1 cellular context compared by ENCODE assay signal in the genomic region with DNA sequence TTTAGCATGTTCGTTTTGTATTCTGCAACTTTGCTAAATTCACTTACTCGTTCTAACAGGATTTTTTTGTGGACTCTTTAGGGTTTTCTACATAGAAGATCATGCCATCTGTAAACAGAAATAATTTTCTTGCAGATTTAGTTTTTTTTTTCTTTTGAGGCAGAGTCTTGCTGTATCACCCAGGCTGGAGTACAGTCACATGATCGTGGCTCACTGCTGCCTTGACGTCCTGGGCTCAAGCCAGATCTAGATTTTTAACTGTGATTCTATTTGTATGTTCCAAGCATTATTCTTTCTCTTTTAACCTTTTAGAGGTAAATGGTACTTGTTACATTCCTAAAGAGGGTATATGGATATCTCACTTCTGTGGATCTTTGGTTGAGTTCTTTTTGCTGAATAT.
TF ChIP-seq lines count a peak whose summit lies in the region.

No MANE protein-coding gene starts in this region.

TF ChIP-seq in K562, 482 proteins besides CTCF, POLR2A, EP300 and RAD21:
- TF ChIP-seq TOE1 (IDR thresholded peaks at IDR 0.05; ENCODE audit: borderline replicate concordance) = peak; percentile 31; the same call in 1 of the 2 replicates
- TF ChIP-seq TOE1 (CRISPR knock-in tag; IDR thresholded peaks at IDR 0.05; ENCODE audit: borderline replicate concordance, low read depth) = no peak
- TF ChIP-seq, protein P1, sequence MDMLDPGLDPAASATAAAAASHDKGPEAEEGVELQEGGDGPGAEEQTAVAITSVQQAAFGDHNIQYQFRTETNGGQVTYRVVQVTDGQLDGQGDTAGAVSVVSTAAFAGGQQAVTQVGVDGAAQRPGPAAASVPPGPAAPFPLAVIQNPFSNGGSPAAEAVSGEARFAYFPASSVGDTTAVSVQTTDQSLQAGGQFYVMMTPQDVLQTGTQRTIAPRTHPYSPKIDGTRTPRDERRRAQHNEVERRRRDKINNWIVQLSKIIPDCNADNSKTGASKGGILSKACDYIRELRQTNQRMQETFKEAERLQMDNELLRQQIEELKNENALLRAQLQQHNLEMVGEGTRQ (CRISPR knock-in tag; IDR thresholded peaks at IDR 0.05) = 0 out of 2 replicates have a peak, but pooled peaks have one; percentile 22
- no peak for TF ChIP-seq E2F3 (CRISPR knock-in tag; IDR thresholded peaks at IDR 0.05)
- 0 out of 2 replicates have a peak, but pooled peaks have one; percentile 30 for TF ChIP-seq FOSL1 (tag; conservative IDR thresholded peaks at IDR 0.05)
- TF ChIP-seq ZNF316 (IDR thresholded peaks at IDR 0.05) = 0 out of 2 replicates have a peak, but pooled peaks have one; percentile 5
- TF ChIP-seq, protein P2, sequence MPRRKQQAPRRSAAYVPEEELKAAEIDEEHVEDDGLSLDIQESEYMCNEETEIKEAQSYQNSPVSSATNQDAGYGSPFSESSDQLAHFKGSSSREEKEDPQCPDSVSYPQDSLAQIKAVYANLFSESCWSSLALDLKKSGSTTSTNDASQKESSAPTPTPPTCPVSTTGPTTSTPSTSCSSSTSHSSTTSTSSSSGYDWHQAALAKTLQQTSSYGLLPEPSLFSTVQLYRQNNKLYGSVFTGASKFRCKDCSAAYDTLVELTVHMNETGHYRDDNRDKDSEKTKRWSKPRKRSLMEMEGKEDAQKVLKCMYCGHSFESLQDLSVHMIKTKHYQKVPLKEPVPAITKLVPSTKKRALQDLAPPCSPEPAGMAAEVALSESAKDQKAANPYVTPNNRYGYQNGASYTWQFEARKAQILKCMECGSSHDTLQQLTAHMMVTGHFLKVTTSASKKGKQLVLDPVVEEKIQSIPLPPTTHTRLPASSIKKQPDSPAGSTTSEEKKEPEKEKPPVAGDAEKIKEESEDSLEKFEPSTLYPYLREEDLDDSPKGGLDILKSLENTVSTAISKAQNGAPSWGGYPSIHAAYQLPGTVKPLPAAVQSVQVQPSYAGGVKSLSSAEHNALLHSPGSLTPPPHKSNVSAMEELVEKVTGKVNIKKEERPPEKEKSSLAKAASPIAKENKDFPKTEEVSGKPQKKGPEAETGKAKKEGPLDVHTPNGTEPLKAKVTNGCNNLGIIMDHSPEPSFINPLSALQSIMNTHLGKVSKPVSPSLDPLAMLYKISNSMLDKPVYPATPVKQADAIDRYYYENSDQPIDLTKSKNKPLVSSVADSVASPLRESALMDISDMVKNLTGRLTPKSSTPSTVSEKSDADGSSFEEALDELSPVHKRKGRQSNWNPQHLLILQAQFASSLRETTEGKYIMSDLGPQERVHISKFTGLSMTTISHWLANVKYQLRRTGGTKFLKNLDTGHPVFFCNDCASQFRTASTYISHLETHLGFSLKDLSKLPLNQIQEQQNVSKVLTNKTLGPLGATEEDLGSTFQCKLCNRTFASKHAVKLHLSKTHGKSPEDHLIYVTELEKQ (CRISPR knock-in tag; IDR thresholded peaks at IDR 0.05) = no peak
- peak; percentile 59; the same call in 1 of the 2 replicates for TF ChIP-seq RAD51 (IDR thresholded peaks at IDR 0.05; ENCODE audit: borderline replicate concordance, low read depth)
- 0 out of 2 replicates have a peak, but pooled peaks have one; percentile 63 for TF ChIP-seq FOXJ2 (tag; IDR thresholded peaks at IDR 0.05)
- TF ChIP-seq, protein P3, sequence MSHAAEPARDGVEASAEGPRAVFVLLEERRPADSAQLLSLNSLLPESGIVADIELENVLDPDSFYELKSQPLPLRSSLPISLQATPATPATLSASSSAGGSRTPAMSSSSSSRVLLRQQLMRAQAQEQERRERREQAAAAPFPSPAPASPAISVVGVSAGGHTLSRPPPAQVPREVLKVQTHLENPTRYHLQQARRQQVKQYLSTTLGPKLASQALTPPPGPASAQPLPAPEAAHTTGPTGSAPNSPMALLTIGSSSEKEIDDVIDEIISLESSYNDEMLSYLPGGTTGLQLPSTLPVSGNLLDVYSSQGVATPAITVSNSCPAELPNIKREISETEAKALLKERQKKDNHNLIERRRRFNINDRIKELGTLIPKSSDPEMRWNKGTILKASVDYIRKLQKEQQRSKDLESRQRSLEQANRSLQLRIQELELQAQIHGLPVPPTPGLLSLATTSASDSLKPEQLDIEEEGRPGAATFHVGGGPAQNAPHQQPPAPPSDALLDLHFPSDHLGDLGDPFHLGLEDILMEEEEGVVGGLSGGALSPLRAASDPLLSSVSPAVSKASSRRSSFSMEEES (CRISPR knock-in tag; IDR thresholded peaks at IDR 0.05) = peak; percentile 93
- no peak for TF ChIP-seq ZNF75A (CRISPR knock-in tag; IDR thresholded peaks at IDR 0.05)
- TF ChIP-seq, protein P4, sequence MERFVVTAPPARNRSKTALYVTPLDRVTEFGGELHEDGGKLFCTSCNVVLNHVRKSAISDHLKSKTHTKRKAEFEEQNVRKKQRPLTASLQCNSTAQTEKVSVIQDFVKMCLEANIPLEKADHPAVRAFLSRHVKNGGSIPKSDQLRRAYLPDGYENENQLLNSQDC (CRISPR knock-in tag; IDR thresholded peaks at IDR 0.05) = no peak
